Comparison of ENCODE assay signal across 11 cellular contexts in the genomic region with DNA sequence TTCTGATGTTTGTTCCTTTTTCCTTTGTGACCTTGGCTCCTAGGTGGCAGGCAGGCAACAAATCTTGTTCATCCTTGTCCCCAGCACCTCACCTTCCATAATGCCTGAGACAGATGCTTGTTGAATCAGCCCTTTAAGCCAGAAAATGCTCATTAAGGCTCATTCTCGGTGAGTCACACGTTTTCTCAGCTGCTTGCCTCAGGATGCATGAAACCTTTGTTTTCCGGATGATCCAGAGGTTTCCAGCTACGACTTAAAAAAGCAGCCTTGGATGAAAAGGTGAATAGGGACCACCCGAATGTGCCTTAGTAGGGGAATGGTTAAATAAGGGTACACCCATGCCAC. TPM values are rescaled to one million over a fixed set of nuclear protein-coding genes. Genes with fewer than 3 reads are reported as not detected.
DNase-seq lines count a peak whose midpoint lies in the region; ATAC-seq and TF ChIP-seq lines count a peak whose summit lies in the region.
"Had no signal": no experiment of that assay in that cellular context is flagged by ENCODE, and none has a peak within 500 bp of the region (broad histone marks: within the 10 kb centered on the region; RNA-seq: fewer than 3 reads in every experiment).

No MANE protein-coding gene starts in this region.

- H3K79me2 ChIP-seq in H9 (ENCODE audit: insufficient read depth, low read length) (no peaks in the 10 kb centered on the region), smooth muscle cell (ENCODE audit: low read depth) (no peaks in the 10 kb centered on the region)

- H3F3A ChIP-seq in smooth muscle cell (ENCODE audit: low read depth), result peaks cover 18% of the 10 kb centered on the region

- no peak overlapping the region for H2BK15ac ChIP-seq in H9 (ENCODE audit: low read depth, low read length)

- peaks cover 44 to 46% of the 10 kb centered on the region in 2 experiments for H3K4me1 Mint-ChIP-seq in H9

- no peak overlapping the region for H2BK12ac ChIP-seq in H9 (ENCODE audit: insufficient read length, low read depth, low read length)

- no peak overlapping the region for H4K91ac ChIP-seq in H9 (ENCODE audit: insufficient read length, low read depth, low read length)

- no peaks in the 10 kb centered on the region for H3K27me3 Mint-ChIP-seq in H9 (ENCODE audit: low read depth)

- H3K27me3 ChIP-seq in H9 (ENCODE audit: insufficient read depth, low read length) (no peaks in the 10 kb centered on the region), smooth muscle cell (ENCODE audit: low read depth) (no peaks in the 10 kb centered on the region)

- no peak overlapping the region for H4K8ac ChIP-seq in H9 (replicated peaks; ENCODE audit: insufficient read length, low read depth, low read length)

- H3K14ac ChIP-seq in H9 (ENCODE audit: insufficient read depth, low read length), result no peak overlapping the region

- no peak overlapping the region for H3K23ac ChIP-seq in H9 (ENCODE audit: insufficient read length, low read depth, low read length)

- no peaks in the 10 kb centered on the region for H3K9me3 Mint-ChIP-seq in H9

- H2BK5ac ChIP-seq in H9 (ENCODE audit: insufficient read length, low read length), result no peak overlapping the region

- H3K4me3 Mint-ChIP-seq in H9, result no peak overlapping the region; a peak in 1 of 5 replicates

- no peak overlapping the region for H3K56ac ChIP-seq in H9 (ENCODE audit: insufficient read length, low read depth, low read length)

- WGBS in H9 (ENCODE audit: extremely low coverage, insufficient read length, low lambda C conversion rate), result no CpG with 5 or more reads among the region's 5 CpGs
- WGBS in smooth muscle cell (ENCODE audit: low lambda C conversion rate), result 17% methylated on average over 5 of the region's 5 CpGs

- H3K4me2 ChIP-seq in H9 (ENCODE audit: insufficient read depth, insufficient read length, low read length), result no peak overlapping the region
- H3K4me2 ChIP-seq in smooth muscle cell, result no peak overlapping the region

- H3K4me1 ChIP-seq in H9 (ENCODE audit: insufficient read depth, low read length) (peaks cover 20% of the 10 kb centered on the region), smooth muscle cell (ENCODE audit: low read depth) (peaks cover 3% of the 10 kb centered on the region)
- H3K4me1 ChIP-seq: prostate gland had no signal

- H2AFZ ChIP-seq in H9 (ENCODE audit: low read length), result no peak overlapping the region
- H2AFZ ChIP-seq in smooth muscle cell (ENCODE audit: low read depth), result no peak overlapping the region

- H2BK20ac ChIP-seq in H9 (ENCODE audit: low read depth, low read length, poor library complexity, severe bottlenecking), result no peak overlapping the region

- peaks cover 14 to 36% (median 33%) of the 10 kb centered on the region in 3 experiments; a peak in 6 of 7 replicates for H3K36me3 Mint-ChIP-seq in H9 (ENCODE audit: insufficient read depth in 1 of 3, low read depth in 3 of 3)

- H3K9me3 ChIP-seq in H9 (ENCODE audit: control insufficient read depth, low read depth, low read length), result no peaks in the 10 kb centered on the region
- H3K9me3 ChIP-seq in smooth muscle cell (replicated peaks; ENCODE audit: low read depth), result no peaks in the 10 kb centered on the region
- H3K9me3 ChIP-seq: prostate gland had no signal

- DNase-seq in H9 (no peak), amniotic epithelial cell (ENCODE audit: low read depth) (peak; percentile 67), foreskin melanocyte (peak; percentile 54), smooth muscle cell (lab: John Stamatoyannopoulos, UW; ENCODE audit: unreplicated experiment) (no peak), GM10266 (ENCODE audit: extremely low spot score) (no peak)
- DNase-seq: activated CD4-positive, alpha-beta T cell treated with anti-CD3 and anti-CD28 coated beads, Interleukin-2, amount 50 U/mL, for 1 hour; activated naive CD4-positive, alpha-beta T cell treated with anti-CD3 and anti-CD28 coated beads, Interleukin-2, amount 50 U/mL, for 16 hours; NCI-H446 treated with DMSO at 0.1 percent for 48 hours had no signal

- H3T11ph ChIP-seq in H9 (ENCODE audit: low read length), result no peak overlapping the region

- no peak overlapping the region for H3K4ac ChIP-seq in H9 (ENCODE audit: low read depth, low read length)

- H4K20me1 ChIP-seq in H9 (ENCODE audit: control insufficient read depth, insufficient read depth, insufficient read length) (no peaks in the 10 kb centered on the region), smooth muscle cell (ENCODE audit: low read depth) (no peaks in the 10 kb centered on the region)

- H3K27ac Mint-ChIP-seq in H9, result peak overlapping the region; percentile 2 to 93 (median 93); a peak in 5 of 7 replicates

- ATAC-seq in GM21526 (IDR thresholded peaks at IDR 0.05; ENCODE audit: low FRiP score, unreplicated experiment), result no peak
- no peak for ATAC-seq in GM18909 (IDR thresholded peaks at IDR 0.05; ENCODE audit: poor library complexity, unreplicated experiment)

- H3K9ac ChIP-seq in H9 (ENCODE audit: extremely low read depth, insufficient read length, low read length) (peak overlapping the region; percentile 0), smooth muscle cell (ENCODE audit: low read depth) (no peak overlapping the region)

- H3K23me2 ChIP-seq in H9 (ENCODE audit: insufficient read length, low read depth, low read length, poor library complexity, severe bottlenecking), result peaks cover under 1% of the 10 kb centered on the region

- H3K27ac ChIP-seq in H9 (ENCODE audit: insufficient read length, low read depth, low read length), result no peak overlapping the region
- peak overlapping the region; percentile 69 for H3K27ac ChIP-seq in smooth muscle cell (ENCODE audit: low read depth)
- H3K27ac ChIP-seq: prostate gland had no signal

- no peak overlapping the region for H4K5ac ChIP-seq in H9 (ENCODE audit: insufficient read length, low read depth, low read length)

- H3K79me1 ChIP-seq in H9 (ENCODE audit: insufficient read depth, low read depth, low read length, poor library complexity, severe bottlenecking), result no peaks in the 10 kb centered on the region

- no peak for TF ChIP-seq CTCF in H9 (conservative IDR thresholded peaks at IDR 0.05)
- no peak for TF ChIP-seq CTCF in smooth muscle cell (IDR thresholded peaks at IDR 0.05; ENCODE audit: borderline replicate concordance, insufficient read depth, poor library complexity, severe bottlenecking)
- no peak for TF ChIP-seq CTCF in GM10266 (IDR thresholded peaks at IDR 0.05; ENCODE audit: control insufficient read depth, insufficient read depth, low read depth, missing control alignments)

- no peak overlapping the region for H2BK120ac ChIP-seq in H9 (ENCODE audit: low read depth, low read length, poor library complexity, severe bottlenecking)

- H3K4me3 ChIP-seq in smooth muscle cell, result no peak overlapping the region
- H3K4me3 ChIP-seq: prostate gland had no signal

- no peak overlapping the region for H2AK5ac ChIP-seq in H9 (ENCODE audit: insufficient read length, low read length)

- no peaks in the 10 kb centered on the region for H3K36me3 ChIP-seq in smooth muscle cell (ENCODE audit: low read depth)
- H3K36me3 ChIP-seq: prostate gland had no signal

- peak overlapping the region; percentile 3 for H3K18ac ChIP-seq in H9 (ENCODE audit: insufficient read length, low read depth, low read length)

RNA-seq across cellular contexts. Expression of a gene that starts 4.6 kb away (rescaled TPM):
- total RNA-seq in H9 (2021) (53.6 and 62.0 TPM in 2 replicates), smooth muscle cell (16.0 and 27.7 TPM in 2 replicates)
- polyA plus RNA-seq in smooth muscle cell, result 42.3 and 64.3 TPM in 2 replicates

RNA-seq across cellular contexts. Expression of a gene that starts 35.9 kb away (rescaled TPM):
- total RNA-seq in H9 (2021), result 146 and 152 TPM in 2 replicates
- total RNA-seq in smooth muscle cell, result 307 and 325 TPM in 2 replicates
- polyA plus RNA-seq in smooth muscle cell, result 858 and 885 TPM in 2 replicates

RNA-seq across cellular contexts. Expression of a gene that starts 37.5 kb away (rescaled TPM):
- total RNA-seq in H9 (2021) (76.7 and 77.5 TPM in 2 replicates), smooth muscle cell (126 and 174 TPM in 2 replicates)
- polyA plus RNA-seq in smooth muscle cell, result 111 and 123 TPM in 2 replicates

Comparison
In these comparisons a context has a peak if more than half of its experiments do, and no peak if none do; other contexts are left out.
1. DNase-seq: peak in amniotic epithelial cell (single experiment) and foreskin melanocyte (single experiment); none in H9 (single experiment), smooth muscle cell (single experiment) and GM10266 (single experiment).